In the genomic region with DNA sequence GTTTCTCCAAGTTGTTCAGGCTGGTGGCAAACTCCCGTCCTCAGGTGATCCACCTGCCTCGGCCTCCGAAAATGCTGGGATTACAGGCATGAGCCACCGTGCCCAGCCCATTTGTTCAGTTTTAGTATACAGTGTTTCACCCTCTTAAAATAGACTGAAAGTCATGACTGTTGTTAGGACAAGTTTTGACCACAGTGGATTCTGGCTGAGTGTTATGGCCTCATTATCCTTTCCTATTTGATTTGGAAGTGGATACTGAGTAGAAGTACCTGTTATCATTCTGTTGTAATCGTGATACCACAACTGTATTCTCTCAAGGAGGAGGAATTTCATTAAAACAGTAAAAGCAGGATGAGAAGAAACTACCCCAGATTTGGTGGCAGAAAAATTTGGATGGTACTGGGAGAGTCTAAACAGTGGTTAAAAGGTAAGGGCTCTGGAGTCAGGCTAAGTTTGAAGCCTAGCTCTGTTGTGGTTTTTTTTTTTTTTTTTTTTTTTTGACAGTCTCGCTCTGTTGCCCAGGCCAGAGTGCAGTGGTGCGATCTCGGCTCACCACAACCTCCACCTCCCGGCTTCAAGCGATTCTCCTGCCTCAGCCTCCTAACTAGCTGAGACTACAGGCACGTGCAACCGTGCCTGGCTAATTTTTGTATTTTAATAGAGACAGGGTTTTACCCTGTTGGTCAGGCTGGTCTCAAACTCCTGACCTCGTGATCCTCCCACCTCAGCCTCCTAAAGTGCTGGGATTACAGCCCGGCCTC, we compare ENCODE assay signal across 14 cellular contexts. TPM values are rescaled to one million over a fixed set of nuclear protein-coding genes. Genes with fewer than 3 reads are reported as not detected.
DNase-seq lines count a peak whose midpoint lies in the region; ATAC-seq and TF ChIP-seq lines count a peak whose summit lies in the region.
"Had no signal": no experiment of that assay in that cellular context is flagged by ENCODE, and none has a peak within 500 bp of the region (broad histone marks: within the 10 kb centered on the region; RNA-seq: fewer than 3 reads in every experiment).

No MANE protein-coding gene starts in this region.

- peaks cover 29 to 78% (median 60%) of the 10 kb centered on the region in 4 donors for H3K4me1 Mint-ChIP-seq in CD4-positive, CD25-positive, alpha-beta regulatory T cell
- H3K4me1 Mint-ChIP-seq in H9 = peaks cover 28 to 36% of the 10 kb centered on the region in 2 experiments
- H3K4me1 Mint-ChIP-seq in activated CD8-positive, alpha-beta T cell treated with anti-CD3 and anti-CD28 coated beads for 36 hours (ENCODE audit: low read depth) = peaks cover 63% of the 10 kb centered on the region

- POLR2A ChIA-PET in activated CD8-positive, alpha-beta T cell treated with anti-CD3 and anti-CD28 coated beads for 36 hours (lab: Charles Lee) = interaction anchor here (1.3 to 5.6 kb wide), 3 partner anchors 95 to 115 kb away, joined by 3 to 65 read pairs (median 27); a partner anchor contains a TSS

- no peak overlapping the region for H2BK5ac ChIP-seq in H9 (ENCODE audit: insufficient read length, low read length)

- no peaks in the 10 kb centered on the region for H3K27me3 Mint-ChIP-seq in CD4-positive, CD25-positive, alpha-beta regulatory T cell
- H3K27me3 Mint-ChIP-seq in H9 (ENCODE audit: low read depth) = no peaks in the 10 kb centered on the region
- no peaks in the 10 kb centered on the region for H3K27me3 Mint-ChIP-seq in activated CD8-positive, alpha-beta T cell treated with anti-CD3 and anti-CD28 coated beads for 36 hours

- H2BK120ac ChIP-seq in H9 (ENCODE audit: low read depth, low read length, poor library complexity, severe bottlenecking) = no peak overlapping the region

- TF ChIP-seq CTCF in H9 (conservative IDR thresholded peaks at IDR 0.05) = no peak
- no peak for TF ChIP-seq CTCF in activated CD8-positive, alpha-beta T cell treated with anti-CD3 and anti-CD28 coated beads for 36 hours (IDR thresholded peaks at IDR 0.05)

- no peak overlapping the region for H3K4ac ChIP-seq in H9 (ENCODE audit: low read depth, low read length)

- H3K9me3 ChIP-seq in CD4-positive, CD25-positive, alpha-beta regulatory T cell (ENCODE audit: control insufficient read depth in 2 of 2, low read length in 2 of 2) = no peaks in the 10 kb centered on the region
- H3K9me3 ChIP-seq in H9 (ENCODE audit: control insufficient read depth, low read depth, low read length) = no peaks in the 10 kb centered on the region
- H3K9me3 ChIP-seq: SJSA1, upper lobe of right lung had no signal

- no peak overlapping the region for H4K91ac ChIP-seq in H9 (ENCODE audit: insufficient read length, low read depth, low read length)

- no peak overlapping the region for H2BK15ac ChIP-seq in H9 (ENCODE audit: low read depth, low read length)

- H3K23ac ChIP-seq in H9 (ENCODE audit: insufficient read length, low read depth, low read length) = no peak overlapping the region

- WGBS in H9 (ENCODE audit: extremely low coverage, insufficient read length, low lambda C conversion rate) = no CpG with 5 or more reads among the region's 14 CpGs

- H4K8ac ChIP-seq in H9 (replicated peaks; ENCODE audit: insufficient read length, low read depth, low read length) = no peak overlapping the region

- no peak overlapping the region for H3K4me2 ChIP-seq in H9 (ENCODE audit: insufficient read depth, insufficient read length, low read length)

- intact Hi-C loops in activated CD8-positive, alpha-beta T cell treated with anti-CD3 and anti-CD28 coated beads for 36 hours (cut with micrococcal nuclease) = loop anchor here (5.0 kb wide), 1 partner anchor 108 kb away; a partner anchor contains a TSS

- no peak overlapping the region for H3T11ph ChIP-seq in H9 (ENCODE audit: low read length)

- H3K27ac ChIP-seq in CD4-positive, CD25-positive, alpha-beta regulatory T cell (ENCODE audit: insufficient read depth, low read length, poor library complexity, severe bottlenecking) = peak overlapping the region; percentile 66
- no peak overlapping the region for H3K27ac ChIP-seq in H9 (ENCODE audit: insufficient read length, low read depth, low read length)
- H3K27ac ChIP-seq: dorsolateral prefrontal cortex, SJSA1, upper lobe of right lung had no signal

- H3K18ac ChIP-seq in H9 (ENCODE audit: insufficient read length, low read depth, low read length) = no peak overlapping the region

- no peak overlapping the region for H2BK20ac ChIP-seq in H9 (ENCODE audit: low read depth, low read length, poor library complexity, severe bottlenecking)

- no peak overlapping the region for H2AK5ac ChIP-seq in H9 (ENCODE audit: insufficient read length, low read length)

- H2AFZ ChIP-seq in H9 (ENCODE audit: low read length) = no peak overlapping the region

- H3K56ac ChIP-seq in H9 (ENCODE audit: insufficient read length, low read depth, low read length) = no peak overlapping the region

- peak in 1 of 3 donors; percentile 39 for DNase-seq in CD4-positive, CD25-positive, alpha-beta regulatory T cell
- DNase-seq in H9 (no peak), myocyte (ENCODE audit: low read depth) (peak; percentile 61), H7 (no peak)
- peak; percentile 24 for DNase-seq in activated CD8-positive, alpha-beta T cell treated with anti-CD3 and anti-CD28 coated beads for 36 hours
- DNase-seq: activated CD8-positive, alpha-beta memory T cell treated with anti-CD3 and anti-CD28 coated beads, Interleukin-2, amount 50 U/mL, for 48 hours; dorsolateral prefrontal cortex; hypothalamus; stimulated activated CD4-positive, alpha-beta T cell treated with anti-CD3 and anti-CD28 coated beads, Interleukin-4, amount 100 ng/mL, for 4 hours; upper lobe of right lung had no signal

- H4K20me1 ChIP-seq in H9 (ENCODE audit: control insufficient read depth, insufficient read depth, insufficient read length) = no peaks in the 10 kb centered on the region

- H3K27me3 ChIP-seq in CD4-positive, CD25-positive, alpha-beta regulatory T cell (ENCODE audit: control insufficient read depth, insufficient read depth, low read length) = no peaks in the 10 kb centered on the region
- H3K27me3 ChIP-seq in H9 (ENCODE audit: insufficient read depth, low read length) (no peaks in the 10 kb centered on the region), H7 (ENCODE audit: control insufficient read depth, insufficient read depth, low read length) (no peaks in the 10 kb centered on the region)
- H3K27me3 ChIP-seq: dorsolateral prefrontal cortex, SJSA1, upper lobe of right lung had no signal

- H3K79me1 ChIP-seq in H9 (ENCODE audit: insufficient read depth, low read depth, low read length, poor library complexity, severe bottlenecking) = peaks cover 1% of the 10 kb centered on the region

- no peak overlapping the region for H4K5ac ChIP-seq in H9 (ENCODE audit: insufficient read length, low read depth, low read length)

- H3K23me2 ChIP-seq in H9 (ENCODE audit: insufficient read length, low read depth, low read length, poor library complexity, severe bottlenecking) = peaks cover 10% of the 10 kb centered on the region

- peaks cover 68% of the 10 kb centered on the region for H3K4me1 ChIP-seq in CD4-positive, CD25-positive, alpha-beta regulatory T cell (ENCODE audit: control insufficient read depth, insufficient read depth, low read length, poor library complexity, severe bottlenecking)
- H3K4me1 ChIP-seq in H9 (ENCODE audit: insufficient read depth, low read length) = no peaks in the 10 kb centered on the region

- H3K36me3 ChIP-seq in CD4-positive, CD25-positive, alpha-beta regulatory T cell (ENCODE audit: control insufficient read depth, insufficient read depth, low read length) = no peaks in the 10 kb centered on the region
- no peaks in the 10 kb centered on the region for H3K36me3 ChIP-seq in H7 (replicated peaks; ENCODE audit: control insufficient read depth, insufficient read depth, low read length)
- H3K36me3 ChIP-seq: upper lobe of right lung had no signal

- no peaks in the 10 kb centered on the region for H3K36me3 Mint-ChIP-seq in CD4-positive, CD25-positive, alpha-beta regulatory T cell
- peaks cover 9 to 12% (median 11%) of the 10 kb centered on the region in 3 experiments; a peak in 6 of 7 replicates for H3K36me3 Mint-ChIP-seq in H9 (ENCODE audit: insufficient read depth in 1 of 3, low read depth in 3 of 3)
- H3K36me3 Mint-ChIP-seq in activated CD8-positive, alpha-beta T cell treated with anti-CD3 and anti-CD28 coated beads for 36 hours (ENCODE audit: low read depth) = peaks cover 57% of the 10 kb centered on the region

- peak overlapping the region; percentile 85 to 98 (median 96) for H3K27ac Mint-ChIP-seq in CD4-positive, CD25-positive, alpha-beta regulatory T cell
- H3K27ac Mint-ChIP-seq in H9 = peak overlapping the region in 1 of 3 experiments; percentile 77; a peak in 2 of 7 replicates
- peak overlapping the region; percentile 77 for H3K27ac Mint-ChIP-seq in activated CD8-positive, alpha-beta T cell treated with anti-CD3 and anti-CD28 coated beads for 36 hours

- no peak overlapping the region for H2BK12ac ChIP-seq in H9 (ENCODE audit: insufficient read length, low read depth, low read length)

- peak overlapping the region; percentile 94 to 98 (median 95) for H3K4me3 Mint-ChIP-seq in CD4-positive, CD25-positive, alpha-beta regulatory T cell
- peak overlapping the region; percentile 83 to 94; a peak in 3 of 5 replicates for H3K4me3 Mint-ChIP-seq in H9
- H3K4me3 Mint-ChIP-seq in activated CD8-positive, alpha-beta T cell treated with anti-CD3 and anti-CD28 coated beads for 36 hours = peak overlapping the region; percentile 95

- CTCF ChIA-PET in activated CD8-positive, alpha-beta T cell treated with anti-CD3 and anti-CD28 coated beads for 36 hours (lab: Charles Lee) = interaction anchor here (5.6 kb wide), 1 partner anchor 110 kb away, joined by 65 read pairs; a partner anchor contains a TSS

- H3K9me3 Mint-ChIP-seq in CD4-positive, CD25-positive, alpha-beta regulatory T cell = no peaks in the 10 kb centered on the region
- no peaks in the 10 kb centered on the region; a peak in 1 of 5 replicates for H3K9me3 Mint-ChIP-seq in H9
- H3K9me3 Mint-ChIP-seq in activated CD8-positive, alpha-beta T cell treated with anti-CD3 and anti-CD28 coated beads for 36 hours = no peaks in the 10 kb centered on the region

- H3K79me2 ChIP-seq in H9 (ENCODE audit: insufficient read depth, low read length) = peaks cover 40% of the 10 kb centered on the region

- H3K4me3 ChIP-seq in CD4-positive, CD25-positive, alpha-beta regulatory T cell (ENCODE audit: low read depth, low read length) = peak overlapping the region; percentile 67
- H3K4me3 ChIP-seq in H7 (ENCODE audit: insufficient read depth, low read depth, low read length) = no peak overlapping the region
- H3K4me3 ChIP-seq: SJSA1 had no signal

- H3K14ac ChIP-seq in H9 (ENCODE audit: insufficient read depth, low read length) = no peak overlapping the region

- ATAC-seq in CD4-positive, CD25-positive, alpha-beta regulatory T cell (ENCODE audit: low read depth in 2 of 2) = no peak
- ATAC-seq in activated CD8-positive, alpha-beta T cell treated with anti-CD3 and anti-CD28 coated beads for 36 hours = no peak
- no peak for ATAC-seq in GM19035 (IDR thresholded peaks at IDR 0.05; ENCODE audit: unreplicated experiment)
- no peak for ATAC-seq in HG02798 (IDR thresholded peaks at IDR 0.05; ENCODE audit: poor library complexity, unreplicated experiment)
- no peak for ATAC-seq in HG02759 (IDR thresholded peaks at IDR 0.05; ENCODE audit: unreplicated experiment)
- ATAC-seq: upper lobe of right lung had no signal

- H3K9ac ChIP-seq in H9 (ENCODE audit: extremely low read depth, insufficient read length, low read length) = no peak overlapping the region

RNA-seq across cellular contexts. Expression of a gene that starts 2.6 kb away (rescaled TPM):
- total RNA-seq in CD4-positive, CD25-positive, alpha-beta regulatory T cell = 49.0 TPM
- 10 to 100 TPM; 34.2 to 40.7 (median 37.1) TPM for polyA plus RNA-seq in CD4-positive, CD25-positive, alpha-beta regulatory T cell
- 50.4 and 50.8 TPM in 2 replicates for total RNA-seq in H9 (2021)
- total RNA-seq in activated CD8-positive, alpha-beta T cell treated with anti-CD3 and anti-CD28 coated beads for 36 hours = 100 to 1,000 TPM; 117 to 118 TPM
- 59.6 and 86.7 TPM in 2 replicates for total RNA-seq in myocyte
- 48.9 TPM for polyA plus RNA-seq in myocyte (2012)
- 42.6 and 45.8 TPM in 2 replicates for total RNA-seq in H7 (2014; rRNA removed; shearing (Covaris generic))

RNA-seq across cellular contexts. Expression of a gene that starts 32.8 kb away (rescaled TPM):
- 6.0 TPM for total RNA-seq in CD4-positive, CD25-positive, alpha-beta regulatory T cell
- 10 to 100 TPM in 2 of 4 donors, 1 to 10 TPM in 2; 6.8 to 11.2 (median 9.4) TPM for polyA plus RNA-seq in CD4-positive, CD25-positive, alpha-beta regulatory T cell
- 26.9 and 28.3 TPM in 2 replicates for total RNA-seq in H9 (2021)
- total RNA-seq in activated CD8-positive, alpha-beta T cell treated with anti-CD3 and anti-CD28 coated beads for 36 hours = 10 to 100 TPM; 49.8 to 50.1 TPM
- 6.3 and 7.8 TPM in 2 replicates for total RNA-seq in myocyte
- 5.3 TPM for polyA plus RNA-seq in myocyte (2012)
- total RNA-seq in H7 (2014; rRNA removed; shearing (Covaris generic)) = 16.2 and 17.0 TPM in 2 replicates

Comparison
In these comparisons a context has a peak if more than half of its experiments do, and no peak if none do; other contexts are left out.
1. DNase-seq: peak in activated CD8-positive, alpha-beta T cell treated with anti-CD3 and anti-CD28 coated beads for 36 hours (single experiment) and myocyte (single experiment); none in H9 (single experiment) and H7 (single experiment).
2. Peak in every context shown above with its lines, with median percentiles within 50 percentile points of each other: H3K4me3 Mint-ChIP-seq.